33 cellular contexts compared by ENCODE assay signal in genomic region chr12:58814036-58814435, GRCh38.
DNase-seq lines count a peak whose midpoint lies in the region; ATAC-seq and TF ChIP-seq lines count a peak whose summit lies in the region.
"Had no signal": no experiment of that assay in that cellular context is flagged by ENCODE, and none has a peak within 500 bp of the region (broad histone marks: within the 10 kb centered on the region; RNA-seq: fewer than 3 reads in every experiment).

No MANE protein-coding gene starts in this region.

- H2AK5ac ChIP-seq in mesenchymal stem cell (ENCODE audit: low read length, severe bottlenecking), result no peak overlapping the region

- H3K27me3 Mint-ChIP-seq in GM23338 (ENCODE audit: insufficient read depth, low read depth, poor library complexity), result no peaks in the 10 kb centered on the region
- no peaks in the 10 kb centered on the region for H3K27me3 Mint-ChIP-seq in activated CD4-positive, alpha-beta T cell treated with anti-CD3 and anti-CD28 coated beads for 36 hours
- H3K27me3 Mint-ChIP-seq: activated CD4-positive, alpha-beta T cell treated with anti-CD3 and anti-CD28 coated beads, Interleukin-2, amount 10 ng/mL, durations not matched to agents 7 days and 5 days; activated naive CD8-positive, alpha-beta T cell treated with anti-CD3 and anti-CD28 coated beads, Interleukin-2, amount 50 U/mL, for 24 hours had no signal

- H2AFZ ChIP-seq in GM23338 (no peak overlapping the region), mesenchymal stem cell (ENCODE audit: low read depth, low read length) (no peak overlapping the region)
- H2AFZ ChIP-seq: hepatocyte had no signal

- H3K23ac ChIP-seq in mesenchymal stem cell (ENCODE audit: low read length in 2 of 2), result no peak overlapping the region

- no peaks in the 10 kb centered on the region for H3K9me3 ChIP-seq in mesenchymal stem cell (ENCODE audit: control insufficient read depth, low read length)
- H3K9me3 ChIP-seq: stomach, tibial artery had no signal

- no peak overlapping the region for H3K18ac ChIP-seq in mesenchymal stem cell (ENCODE audit: low read depth in 1 of 2, low read length in 2 of 2)

- H3K4me2 ChIP-seq in GM23338 (no peak overlapping the region), mesenchymal stem cell (ENCODE audit: low read length, poor library complexity, severe bottlenecking) (no peak overlapping the region)
- H3K4me2 ChIP-seq: hepatocyte had no signal

- no peaks in the 10 kb centered on the region for H3K79me1 ChIP-seq in mesenchymal stem cell (replicated peaks; ENCODE audit: low read length, poor library complexity, severe bottlenecking)

- 0 out of 2 replicates have a peak, but pooled peaks cover 2% of the 10 kb centered on the region for H3K9me2 ChIP-seq in GM23338 (ENCODE audit: insufficient read depth)

- no peak overlapping the region for H2BK15ac ChIP-seq in mesenchymal stem cell (ENCODE audit: low read depth, poor library complexity, severe bottlenecking)

- H2BK12ac ChIP-seq in mesenchymal stem cell (ENCODE audit: low read length in 2 of 2), result no peak overlapping the region

- no peaks in the 10 kb centered on the region for H3F3A ChIP-seq in GM23338 (replicated peaks; ENCODE audit: low read depth)

- WGBS in mesenchymal stem cell, result 67% methylated on average over 1 of the region's 1 CpG

- CTCF ChIA-PET in activated CD4-positive, alpha-beta T cell treated with anti-CD3 and anti-CD28 coated beads for 36 hours (lab: Charles Lee), result no interaction called here

- no peak overlapping the region for H3K4ac ChIP-seq in mesenchymal stem cell (ENCODE audit: low read depth in 1 of 2, low read length in 2 of 2)

- H3K4me1 Mint-ChIP-seq in GM23338, result peaks cover 6% of the 10 kb centered on the region; the same call in 2 of the 3 replicates
- H3K4me1 Mint-ChIP-seq in activated CD4-positive, alpha-beta T cell treated with anti-CD3 and anti-CD28 coated beads for 36 hours, result no peaks in the 10 kb centered on the region
- H3K4me1 Mint-ChIP-seq: activated CD4-positive, alpha-beta T cell treated with anti-CD3 and anti-CD28 coated beads, Interleukin-2, amount 10 ng/mL, durations not matched to agents 7 days and 5 days; activated naive CD8-positive, alpha-beta T cell treated with anti-CD3 and anti-CD28 coated beads, Interleukin-2, amount 50 U/mL, for 24 hours; immature natural killer cell; natural killer cell had no signal

- no peak for TF ChIP-seq CTCF in GM23338 (conservative IDR thresholded peaks at IDR 0.05; ENCODE audit: low read depth in 2 of 2)

- H3K14ac ChIP-seq in mesenchymal stem cell (ENCODE audit: low read length in 2 of 2), result no peak overlapping the region

- no peak overlapping the region for H2BK5ac ChIP-seq in mesenchymal stem cell (ENCODE audit: low read depth, low read length, poor library complexity, severe bottlenecking)

- H3K4me1 ChIP-seq in GM23338 (ENCODE audit: insufficient read depth) (no peaks in the 10 kb centered on the region), mesenchymal stem cell (ENCODE audit: control insufficient read depth, insufficient read depth, low read depth, low read length) (peaks cover 2% of the 10 kb centered on the region)
- H3K4me1 ChIP-seq: foreskin keratinocyte had no signal

- H2BK120ac ChIP-seq in mesenchymal stem cell (ENCODE audit: low read depth, low read length), result no peak overlapping the region

- no peak for TF ChIP-seq POLR2A in GM18505 (IDR thresholded peaks at IDR 0.05; ENCODE audit: borderline replicate concordance, extremely low read depth, insufficient read depth, insufficient read length)

- H3K4me3 Mint-ChIP-seq in GM23338, result no peak overlapping the region
- H3K4me3 Mint-ChIP-seq in activated CD4-positive, alpha-beta T cell treated with anti-CD3 and anti-CD28 coated beads for 36 hours, result no peak overlapping the region
- H3K4me3 Mint-ChIP-seq: activated CD4-positive, alpha-beta T cell treated with anti-CD3 and anti-CD28 coated beads, Interleukin-2, amount 10 ng/mL, durations not matched to agents 7 days and 5 days; activated naive CD8-positive, alpha-beta T cell treated with anti-CD3 and anti-CD28 coated beads, Interleukin-2, amount 50 U/mL, for 24 hours; immature natural killer cell; mesothelial cell of epicardium; natural killer cell had no signal

- H3K27ac ChIP-seq in GM23338 (ENCODE audit: low read depth) (no peak overlapping the region), mesenchymal stem cell (ENCODE audit: low read length, poor library complexity, severe bottlenecking) (peak overlapping the region; percentile 10)
- H3K27ac ChIP-seq: epithelial cell of prostate, foreskin keratinocyte, hepatocyte, stomach, tibial artery, WERI-Rb-1 had no signal

- H4K20me1 ChIP-seq in GM23338 (replicated peaks; ENCODE audit: insufficient read depth), result no peaks in the 10 kb centered on the region

- no peak overlapping the region for H4K91ac ChIP-seq in mesenchymal stem cell (ENCODE audit: low read length)

- no peak overlapping the region for H3K27ac Mint-ChIP-seq in GM23338
- no peak overlapping the region for H3K27ac Mint-ChIP-seq in activated CD4-positive, alpha-beta T cell treated with anti-CD3 and anti-CD28 coated beads for 36 hours
- H3K27ac Mint-ChIP-seq: activated CD4-positive, alpha-beta T cell treated with anti-CD3 and anti-CD28 coated beads, Interleukin-2, amount 10 ng/mL, durations not matched to agents 7 days and 5 days; activated naive CD8-positive, alpha-beta T cell treated with anti-CD3 and anti-CD28 coated beads, Interleukin-2, amount 50 U/mL, for 24 hours; immature natural killer cell; mesothelial cell of epicardium; natural killer cell had no signal

- H3K27me3 ChIP-seq in GM23338 (ENCODE audit: insufficient read depth) (no peaks in the 10 kb centered on the region), mesenchymal stem cell (ENCODE audit: control insufficient read depth in 1 of 2, insufficient read depth in 1 of 2, low read length in 2 of 2) (no peaks in the 10 kb centered on the region)
- H3K27me3 ChIP-seq: hepatocyte, stomach, tibial artery had no signal

- H3K36me3 ChIP-seq in GM23338 (ENCODE audit: insufficient read depth) (no peaks in the 10 kb centered on the region), mesenchymal stem cell (ENCODE audit: control insufficient read depth in 1 of 2, insufficient read depth in 2 of 2, low read depth in 1 of 2, low read length in 2 of 2) (no peaks in the 10 kb centered on the region)
- H3K36me3 ChIP-seq: stomach, tibial artery, WERI-Rb-1 had no signal

- POLR2A ChIA-PET in activated CD4-positive, alpha-beta T cell treated with anti-CD3 and anti-CD28 coated beads for 36 hours (lab: Charles Lee), result no interaction called here

- H3K4me3 ChIP-seq in GM23338, result no peak overlapping the region
- H3K4me3 ChIP-seq in mesenchymal stem cell (ENCODE audit: insufficient read depth in 1 of 2, low read depth in 1 of 2, low read length in 2 of 2), result no peak overlapping the region
- H3K4me3 ChIP-seq: hepatocyte, stomach, tibial artery had no signal

- intact Hi-C loops in activated CD4-positive, alpha-beta T cell treated with anti-CD3 and anti-CD28 coated beads for 36 hours (cut with DNase I, micrococcal nuclease), result no loop called here

- no peaks in the 10 kb centered on the region for H3K79me2 ChIP-seq in GM23338 (replicated peaks; ENCODE audit: insufficient read depth)
- H3K79me2 ChIP-seq: hepatocyte had no signal

- DNase-seq in AG08395 (ENCODE audit: low spot score) (peak; percentile 32), GM23338 (ENCODE audit: low spot score) (peak; percentile 50), dedifferentiated amniotic fluid mesenchymal stem cell (ENCODE audit: extremely low spot score) (peak; percentile 31), mesenchymal stem cell (no peak), NCI-H2029 treated with DMSO at 0.1 percent for 48 hours (lab: John Stamatoyannopoulos, UW) (no peak)
- no peak for DNase-seq in activated CD4-positive, alpha-beta T cell treated with anti-CD3 and anti-CD28 coated beads for 36 hours
- DNase-seq: activated CD4-positive, alpha-beta T cell treated with anti-CD3 and anti-CD28 coated beads, Interleukin-2, amount 10 ng/mL, durations not matched to agents 7 days and 5 days; activated naive CD8-positive, alpha-beta T cell treated with anti-CD3 and anti-CD28 coated beads, Interleukin-2, amount 50 U/mL, for 24 hours; activated T-cell treated with anti-CD3 and anti-CD28 coated beads, Interleukin-2, amount 50 U/mL, for 48 hours; cerebellar nuclear complex; DMS79; foreskin keratinocyte; H7; immature natural killer cell; natural killer cell; NCI-H1105; NCI-H2029; NCI-H526 treated with DMSO at 0.1 percent for 48 hours; retina; stimulated activated CD4-positive, alpha-beta T cell treated with anti-CD3 and anti-CD28 coated beads, Interleukin-2, amount 100 ng/mL, for 24 hours; stomach; SW 1271; T1000; tibial artery; WERI-Rb-1 had no signal

- ATAC-seq in GM23338 (peak; percentile 50), GM18505 (IDR thresholded peaks at IDR 0.05; ENCODE audit: unreplicated experiment) (no peak), GM18870 (IDR thresholded peaks at IDR 0.05; ENCODE audit: unreplicated experiment) (no peak)
- no peak for ATAC-seq in activated CD4-positive, alpha-beta T cell treated with anti-CD3 and anti-CD28 coated beads for 36 hours
- ATAC-seq: activated naive CD8-positive, alpha-beta T cell treated with anti-CD3 and anti-CD28 coated beads, Interleukin-2, amount 50 U/mL, for 24 hours; foreskin keratinocyte; left lobe of liver; natural killer cell; Panc1 had no signal

- H3K36me3 Mint-ChIP-seq in GM23338 (ENCODE audit: low read depth), result no peaks in the 10 kb centered on the region
- H3K36me3 Mint-ChIP-seq in activated CD4-positive, alpha-beta T cell treated with anti-CD3 and anti-CD28 coated beads for 36 hours (ENCODE audit: low read depth), result no peaks in the 10 kb centered on the region
- H3K36me3 Mint-ChIP-seq: brain, immature natural killer cell, mesothelial cell of epicardium, natural killer cell had no signal

- H3K9me3 Mint-ChIP-seq in GM23338, result no peaks in the 10 kb centered on the region
- H3K9me3 Mint-ChIP-seq in activated CD4-positive, alpha-beta T cell treated with anti-CD3 and anti-CD28 coated beads for 36 hours (ENCODE audit: low read depth), result no peaks in the 10 kb centered on the region
- H3K9me3 Mint-ChIP-seq: activated CD4-positive, alpha-beta T cell treated with anti-CD3 and anti-CD28 coated beads, Interleukin-2, amount 10 ng/mL, durations not matched to agents 7 days and 5 days; activated naive CD8-positive, alpha-beta T cell treated with anti-CD3 and anti-CD28 coated beads, Interleukin-2, amount 50 U/mL, for 24 hours; mesothelial cell of epicardium had no signal

- no peak overlapping the region for H3K9ac ChIP-seq in mesenchymal stem cell (ENCODE audit: low read length)

- no peak overlapping the region for H4K8ac ChIP-seq in mesenchymal stem cell (ENCODE audit: low read length)

Comparison
In these comparisons a context has a peak if more than half of its experiments do, and no peak if none do; other contexts are left out.
1. DNase-seq: peak in AG08395 (single experiment), GM23338 (single experiment) and dedifferentiated amniotic fluid mesenchymal stem cell (single experiment); none in mesenchymal stem cell (single experiment), NCI-H2029 treated with DMSO at 0.1 percent for 48 hours (single experiment) and activated CD4-positive, alpha-beta T cell treated with anti-CD3 and anti-CD28 coated beads for 36 hours (single experiment).